Comparison of ENCODE assay signal across 18 cellular contexts in genomic region chr5:68418230-68418629, GRCh38.
DNase-seq lines count a peak whose midpoint lies in the region; ATAC-seq and TF ChIP-seq lines count a peak whose summit lies in the region.
"Had no signal": no experiment of that assay in that cellular context is flagged by ENCODE, and none has a peak within 500 bp of the region (broad histone marks: within the 10 kb centered on the region; RNA-seq: fewer than 3 reads in every experiment).

No MANE protein-coding gene starts in this region.

- H3K36me3 ChIP-seq in RWPE2 (ENCODE audit: low read depth) (no peaks in the 10 kb centered on the region), Caco-2 (ENCODE audit: control insufficient read depth, insufficient read depth, low read length) (no peaks in the 10 kb centered on the region)
- H3K36me3 ChIP-seq: pancreas had no signal

- no peaks in the 10 kb centered on the region for H3K27me3 Mint-ChIP-seq in Caco-2 (ENCODE audit: insufficient read depth, unreplicated experiment)

- no peak overlapping the region for H3K4me3 Mint-ChIP-seq in Caco-2 (ENCODE audit: unreplicated experiment)
- H3K4me3 Mint-ChIP-seq: WTC11 had no signal

- POLR2A ChIA-PET in Caco-2 (lab: Charles Lee): no interaction called here

- H3K36me3 Mint-ChIP-seq in Caco-2 (ENCODE audit: insufficient read depth, unreplicated experiment): peaks cover 5% of the 10 kb centered on the region
- H3K36me3 Mint-ChIP-seq: WTC11 had no signal

- peak; percentile 21 for DNase-seq in AG08396 (ENCODE audit: low spot score)
- no peak for DNase-seq in RWPE2 (ENCODE audit: low spot score)
- DNase-seq in fibroblast of pulmonary artery (ENCODE audit: low read depth): peak; percentile 44
- DNase-seq in retinal pigment epithelial cell (ENCODE audit: low read depth): peak; percentile 40
- no peak for DNase-seq in Caco-2
- DNase-seq in stimulated activated CD4-positive, alpha-beta T cell treated with anti-CD3 and anti-CD28 coated beads, Interleukin-12 subunit alpha, Interleukin-12 subunit beta, amount 100 ng/mL, for 4 hours: no peak
- DNase-seq: activated effector memory CD4-positive, alpha-beta T cell treated with Interleukin-2 at 50 U/mL for 16 hours; amygdala; COR-L47; dermis blood vessel endothelial cell; NCI-H1694; NCI-H2227 treated with DMSO at 0.1 percent for 48 hours; stimulated activated naive CD8-positive, alpha-beta T cell treated with anti-CD3 and anti-CD28 coated beads, Interleukin-15, Interleukin-2, amounts not matched to agents 100 U/mL and 50 U/mL, for 24 hours had no signal

- no TSS peak for BruUV-seq in Caco-2 (replicated peaks; lab: Mats Ljungman, UMichigan)

- ATAC-seq in RWPE2 (ENCODE audit: low read depth) (peak; percentile 40; the same call in 1 of the 3 replicates), HG03196 (IDR thresholded peaks at IDR 0.05; ENCODE audit: unreplicated experiment) (no peak), GM19328 (IDR thresholded peaks at IDR 0.05; ENCODE audit: unreplicated experiment) (no peak)
- ATAC-seq: left lobe of liver; stimulated activated naive CD8-positive, alpha-beta T cell treated with anti-CD3 and anti-CD28 coated beads, Interleukin-15, Interleukin-2, amounts not matched to agents 100 U/mL and 50 U/mL, for 24 hours; WTC11 had no signal

- peaks cover 20% of the 10 kb centered on the region for H3K9me3 Mint-ChIP-seq in Caco-2 (ENCODE audit: unreplicated experiment)

- H3K27ac ChIP-seq in RWPE2 (ENCODE audit: poor library complexity, severe bottlenecking): no peak overlapping the region
- H3K27ac ChIP-seq: pancreas had no signal

- no peak overlapping the region for H3K4me3 ChIP-seq in RWPE2 (ENCODE audit: severe bottlenecking)
- H3K4me3 ChIP-seq in fibroblast of pulmonary artery (replicated peaks; ENCODE audit: low read depth, low read length): no peak overlapping the region
- no peak overlapping the region for H3K4me3 ChIP-seq in retinal pigment epithelial cell (ENCODE audit: low read length)
- no peak overlapping the region for H3K4me3 ChIP-seq in Caco-2 (ENCODE audit: low read depth, low read length)
- H3K4me3 ChIP-seq: pancreas had no signal

- intact Hi-C loops in Caco-2 (cut with micrococcal nuclease; ENCODE audit: unreplicated experiment): no loop called here

- H3K4me1 ChIP-seq in RWPE2 (ENCODE audit: insufficient read depth, poor library complexity, severe bottlenecking): peaks cover 14% of the 10 kb centered on the region
- peaks cover 11% of the 10 kb centered on the region for H3K4me1 ChIP-seq in Caco-2

- no peak overlapping the region for H3K27ac Mint-ChIP-seq in Caco-2 (ENCODE audit: unreplicated experiment)
- H3K27ac Mint-ChIP-seq: WTC11 had no signal

- CTCF ChIA-PET in Caco-2 (lab: Charles Lee): no interaction called here

- H3K4me1 Mint-ChIP-seq in Caco-2 (ENCODE audit: low read depth, unreplicated experiment): peaks cover 27% of the 10 kb centered on the region

- H3K27me3 ChIP-seq in RWPE2 (ENCODE audit: insufficient read depth, poor library complexity, severe bottlenecking): no peaks in the 10 kb centered on the region
- no peaks in the 10 kb centered on the region for H3K27me3 ChIP-seq in Caco-2 (replicated peaks; ENCODE audit: control insufficient read depth, insufficient read depth, low read length)
- H3K27me3 ChIP-seq: pancreas had no signal

- TF ChIP-seq CTCF in RWPE2 (IDR thresholded peaks at IDR 0.05; ENCODE audit: poor library complexity, severe bottlenecking): no peak
- TF ChIP-seq CTCF in fibroblast of pulmonary artery (IDR thresholded peaks at IDR 0.05; ENCODE audit: low read length, missing control alignments): no peak
- TF ChIP-seq CTCF in retinal pigment epithelial cell (conservative IDR thresholded peaks at IDR 0.05; ENCODE audit: low read depth, low read length): no peak
- TF ChIP-seq CTCF in Caco-2 (IDR thresholded peaks at IDR 0.05; ENCODE audit: insufficient read depth in 1 of 2, low read depth in 1 of 2, low read length in 1 of 2, severe bottlenecking in 1 of 2, unreplicated experiment in 1 of 2): no peak

- no peaks in the 10 kb centered on the region for H3K9me3 ChIP-seq in RWPE2 (ENCODE audit: severe bottlenecking)
- no peaks in the 10 kb centered on the region for H3K9me3 ChIP-seq in Caco-2
- H3K9me3 ChIP-seq: pancreas had no signal

Comparison
In these comparisons a context has a peak if more than half of its experiments do, and no peak if none do; other contexts are left out.
1. DNase-seq: peak in AG08396 (single experiment), fibroblast of pulmonary artery (single experiment) and retinal pigment epithelial cell (single experiment); none in RWPE2 (single experiment), Caco-2 (0 of 2) and stimulated activated CD4-positive, alpha-beta T cell treated with anti-CD3 and anti-CD28 coated beads, Interleukin-12 subunit alpha, Interleukin-12 subunit beta, amount 100 ng/mL, for 4 hours (single experiment).